ENCODE assay signal across 20 cellular contexts in the genomic region with DNA sequence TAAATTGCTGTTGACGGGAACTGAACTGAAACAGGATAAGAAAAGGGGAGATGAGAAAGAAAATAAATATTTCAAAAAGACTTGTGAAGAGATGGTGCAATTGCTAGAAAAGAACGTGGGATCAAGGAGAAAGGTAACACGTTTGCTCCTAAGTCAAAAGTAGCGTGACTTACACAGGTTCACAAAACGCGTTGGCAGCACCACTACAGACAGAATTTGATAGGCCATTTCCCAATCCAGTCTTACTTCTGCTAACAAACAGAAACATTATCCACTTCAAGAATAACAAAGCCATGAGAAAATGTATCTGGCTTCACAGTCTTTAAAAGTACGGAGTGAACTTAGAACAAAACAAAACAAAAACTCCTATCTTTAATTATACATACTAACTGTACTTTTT.
"Had no signal": no experiment of that assay in that cellular context is flagged by ENCODE, and none has a peak within 500 bp of the region (broad histone marks: within the 10 kb centered on the region; RNA-seq: fewer than 3 reads in every experiment).

No MANE protein-coding gene starts in this region.

- H3K27ac ChIP-seq: ovary, right lobe of liver, suprapubic skin, vagina had no signal

- DNase-seq: cortex of kidney; foreskin melanocyte; natural killer cell; occipital lobe; ovary; posterior cingulate gyrus; right lobe of liver; stimulated activated CD4-positive, alpha-beta T cell treated with anti-CD3 and anti-CD28 coated beads, Interleukin-12 subunit alpha, Interleukin-12 subunit beta, amount 100 ng/mL, for 4 hours; stimulated activated CD4-positive, alpha-beta T cell treated with anti-CD3 and anti-CD28 coated beads, Interleukin-1b, Interleukin-23, amount 100 ng/mL, for 48 hours; stimulated activated CD4-positive, alpha-beta T cell treated with anti-CD3 and anti-CD28 coated beads, Interleukin-4, amount 100 ng/mL, for 1 hour; stimulated activated CD8-positive, alpha-beta memory T cell treated with anti-CD3 and anti-CD28 coated beads, Interleukin-4, amount 100 ng/mL, for 48 hours; stimulated activated naive CD4-positive, alpha-beta T cell; stimulated activated naive CD8-positive, alpha-beta T cell treated with anti-CD3 and anti-CD28 coated beads, Interleukin-15, amount 100 ng/mL, for 72 hours; trophoblast cell had no signal

- H3K4me3 ChIP-seq: lung, ovary, right lobe of liver, smooth muscle cell, suprapubic skin, vagina had no signal

- H3K36me3 ChIP-seq: ovary, right lobe of liver, suprapubic skin, vagina had no signal

- FAIRE-seq: keratinocyte had no signal

- H3K9me3 ChIP-seq: ovary, right lobe of liver, suprapubic skin, vagina had no signal

- H3K4me1 ChIP-seq: right lobe of liver, suprapubic skin, vagina had no signal

- H3K27me3 ChIP-seq: ovary, right lobe of liver, suprapubic skin, vagina had no signal

- ATAC-seq: left lobe of liver; natural killer cell; right lobe of liver; stimulated activated naive CD8-positive, alpha-beta T cell treated with anti-CD3 and anti-CD28 coated beads, Interleukin-15, amount 100 ng/mL, for 72 hours had no signal

- H3K4me2 ChIP-seq: smooth muscle cell had no signal
